In genomic region chr2:207150294-207150693, GRCh38 we compare ENCODE assay signal across 14 cellular contexts. TPM values are rescaled to one million over a fixed set of nuclear protein-coding genes. Genes with fewer than 3 reads are reported as not detected.
DNase-seq lines count a peak whose midpoint lies in the region; ATAC-seq, FAIRE-seq and TF ChIP-seq lines count a peak whose summit lies in the region.
"Had no signal": no experiment of that assay in that cellular context is flagged by ENCODE, and none has a peak within 500 bp of the region (broad histone marks: within the 10 kb centered on the region; RNA-seq: fewer than 3 reads in every experiment).

No MANE protein-coding gene starts in this region.

- POLR2A ChIA-PET in naive thymus-derived CD8-positive, alpha-beta T cell (lab: Charles Lee) = interaction anchor here (6.4 kb wide), 1 partner anchor 16 kb away, joined by 88 read pairs; the partner anchor contains the start of gene KLF7

- no peak overlapping the region for H3K4me3 ChIP-seq in GM23248
- H3K4me3 ChIP-seq: right lobe of liver had no signal

- no peak overlapping the region for H2AFZ ChIP-seq in GM23248

- WGBS in GM23248 (ENCODE audit: low coverage in 1 of 2, low lambda C conversion rate in 2 of 2, missing lambda C conversion rate in 2 of 2), 2 experiments = 80 to 87% methylated on average over 5 of the region's 5 CpGs

- H3K9me2 ChIP-seq in GM23248 (ENCODE audit: insufficient read depth) = no peaks in the 10 kb centered on the region

- H3K4me3 Mint-ChIP-seq in T-helper 17 cell = no peak overlapping the region
- H3K4me3 Mint-ChIP-seq in naive thymus-derived CD8-positive, alpha-beta T cell = peak overlapping the region in 8 of 10 donors; percentile 8 to 62 (median 34)
- H3K4me3 Mint-ChIP-seq: activated CD8-positive, alpha-beta T cell treated with anti-CD3 and anti-CD28 coated beads for 36 hours had no signal

- H3K9me3 Mint-ChIP-seq in naive thymus-derived CD8-positive, alpha-beta T cell = no peaks in the 10 kb centered on the region
- H3K9me3 Mint-ChIP-seq: activated CD8-positive, alpha-beta T cell treated with anti-CD3 and anti-CD28 coated beads for 36 hours had no signal

- H3K9ac ChIP-seq in GM23248 = no peak overlapping the region

- H3K4me2 ChIP-seq in GM23248 (ENCODE audit: unreplicated experiment) = peak overlapping the region; percentile 33

- in situ Hi-C loops in GM23248 (cut with MboI) = no loop called here

- FAIRE-seq in GM12892 (lab: Jason Lieb, UNC) = peak; percentile 70
- FAIRE-seq: urothelium cell line had no signal

- H3K9me3 ChIP-seq in GM23248 (ENCODE audit: low read depth) (no peaks in the 10 kb centered on the region), T-helper 17 cell (ENCODE audit: control insufficient read depth, low read length, poor library complexity, severe bottlenecking) (no peaks in the 10 kb centered on the region)
- H3K9me3 ChIP-seq: right lobe of liver had no signal

- H3K27me3 ChIP-seq in GM23248 (replicated peaks; ENCODE audit: insufficient read depth) = no peaks in the 10 kb centered on the region
- H3K27me3 ChIP-seq: right lobe of liver had no signal

- H3K36me3 ChIP-seq in GM23248 (ENCODE audit: low read depth) = peaks cover 12% of the 10 kb centered on the region
- H3K36me3 ChIP-seq: right lobe of liver had no signal

- peaks cover 22% of the 10 kb centered on the region; the same call in 1 of the 2 replicates for H4K20me1 ChIP-seq in GM23248 (ENCODE audit: insufficient read depth)

- TF ChIP-seq POLR2A in GM12892 (IDR thresholded peaks at IDR 0.05; ENCODE audit: low read depth, low read length) = no peak

- peaks cover 50% of the 10 kb centered on the region for H3K4me1 Mint-ChIP-seq in T-helper 17 cell
- peaks cover 46 to 94% (median 87%) of the 10 kb centered on the region in 4 donors for H3K4me1 Mint-ChIP-seq in naive thymus-derived CD8-positive, alpha-beta T cell

- H3K27ac Mint-ChIP-seq in T-helper 17 cell = peak overlapping the region; percentile 9
- H3K27ac Mint-ChIP-seq in naive thymus-derived CD8-positive, alpha-beta T cell = peak overlapping the region in 5 of 10 donors; percentile 18 to 81 (median 57)
- H3K27ac Mint-ChIP-seq: activated CD8-positive, alpha-beta T cell treated with anti-CD3 and anti-CD28 coated beads for 36 hours had no signal

- H3K27me3 Mint-ChIP-seq in T-helper 17 cell = no peaks in the 10 kb centered on the region
- H3K27me3 Mint-ChIP-seq in naive thymus-derived CD8-positive, alpha-beta T cell = no peaks in the 10 kb centered on the region
- H3K27me3 Mint-ChIP-seq: activated CD8-positive, alpha-beta T cell treated with anti-CD3 and anti-CD28 coated beads for 36 hours had no signal

- H3K4me1 ChIP-seq in GM23248 (ENCODE audit: insufficient read depth) = peaks cover 81% of the 10 kb centered on the region
- H3K4me1 ChIP-seq: right lobe of liver had no signal

- H3K36me3 Mint-ChIP-seq in T-helper 17 cell (ENCODE audit: low read depth) = peaks cover 4% of the 10 kb centered on the region
- H3K36me3 Mint-ChIP-seq in naive thymus-derived CD8-positive, alpha-beta T cell = peaks cover 9 to 28% (median 25%) of the 10 kb centered on the region in 3 donors

- peaks cover 63% of the 10 kb centered on the region for H3F3A ChIP-seq in GM23248 (ENCODE audit: insufficient read depth)

- no peak for DNase-seq in GM12892 (ENCODE audit: insufficient read length)
- no peak for DNase-seq in GM23248
- no peak for DNase-seq in T-helper 17 cell
- DNase-seq in naive thymus-derived CD8-positive, alpha-beta T cell = no peak
- DNase-seq in NCI-H2029 (lab: John Stamatoyannopoulos, UW) = no peak
- DNase-seq in NCI-H1105 (lab: John Stamatoyannopoulos, UW) = no peak
- no peak for DNase-seq in anterior cingulate cortex (lab: John Stamatoyannopoulos, UW)
- DNase-seq in NCI-H187 treated with DMSO at 0.1 percent for 48 hours (lab: John Stamatoyannopoulos, UW) = no peak
- DNase-seq: amygdala, midbrain, NCI-H524 treated with DMSO at 0.1 percent for 48 hours, right lobe of liver had no signal

- no peak for ATAC-seq in T-helper 17 cell
- ATAC-seq in naive thymus-derived CD8-positive, alpha-beta T cell = no peak

- H3K79me2 ChIP-seq in GM23248 (ENCODE audit: insufficient read depth) = peaks cover 100% of the 10 kb centered on the region

- H3K27ac ChIP-seq in GM23248 = peak overlapping the region; percentile 7; the same call in 1 of the 2 replicates
- H3K27ac ChIP-seq: right lobe of liver had no signal

RNA-seq across cellular contexts. Expression of gene KLF7, which starts 15.5 kb away (rescaled TPM):
- 13.5 TPM for polyA plus RNA-seq in GM12892 (2012; ENCODE audit: missing spikeins)
- 22.5 and 43.0 TPM in 2 replicates for total RNA-seq in GM23248 (2014; rRNA removed; shearing (Covaris generic))
- 35.8 and 39.4 TPM in 2 replicates for polyA plus RNA-seq in GM23248 (2016; fragmentation: Nextera tagmentation; extraction: Ambion mirVana)
- 10 to 100 TPM; 38.1 to 53.3 TPM for total RNA-seq in T-helper 17 cell
- total RNA-seq in naive thymus-derived CD8-positive, alpha-beta T cell = 10 to 100 TPM; 79.5 to 89.2 TPM
- 10 to 100 TPM; 15.2 to 29.6 (median 16.3) TPM for polyA plus RNA-seq in naive thymus-derived CD8-positive, alpha-beta T cell
